In the genomic region with DNA sequence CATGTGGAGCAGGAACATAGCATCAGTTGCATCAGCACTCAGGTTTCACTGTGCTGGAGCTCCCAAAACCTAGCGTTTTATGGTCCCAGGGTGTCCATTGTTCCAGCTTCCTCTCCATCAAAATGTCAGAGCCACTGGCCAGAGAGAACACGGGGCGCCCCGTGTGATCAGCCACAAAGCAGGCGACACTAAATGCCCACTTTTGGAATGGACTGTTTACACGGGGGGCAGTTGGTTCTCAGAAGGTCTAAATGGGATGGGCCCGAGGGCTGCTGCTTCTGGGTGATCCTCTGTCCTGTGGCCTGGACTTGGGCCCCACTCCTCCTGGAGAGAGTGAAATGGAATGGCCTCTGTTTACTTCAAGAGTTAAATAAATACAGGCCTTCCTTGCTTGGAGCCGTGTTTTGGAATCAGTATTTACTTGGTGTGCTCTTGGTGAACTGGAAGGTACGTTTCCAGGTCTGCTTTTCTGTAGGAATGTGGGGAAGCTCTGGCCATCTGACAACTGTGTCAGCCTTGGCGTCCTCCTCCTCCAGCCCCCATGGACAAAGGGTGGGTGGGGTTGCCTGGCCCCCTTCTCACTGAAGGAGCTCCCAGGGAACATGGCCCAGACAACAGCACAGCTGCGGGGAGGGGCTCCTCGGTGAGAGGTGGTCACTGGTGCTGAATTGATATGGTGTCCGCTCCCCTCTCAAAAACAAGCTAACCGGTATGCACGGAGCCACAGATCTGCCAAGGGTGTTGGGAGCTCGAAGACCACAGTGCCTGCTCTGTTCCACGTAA, we compare ENCODE assay signal across 1 cellular context.
A peak's percentile ranks its signal among the peaks of the same experiment; 100 is the strongest.
TF ChIP-seq lines count a peak whose summit lies in the region.

No MANE protein-coding gene starts in this region.

TF ChIP-seq in HepG2, 621 proteins besides CTCF, POLR2A, EP300 and RAD21 (continued from another document):
- TF ChIP-seq, protein P1, sequence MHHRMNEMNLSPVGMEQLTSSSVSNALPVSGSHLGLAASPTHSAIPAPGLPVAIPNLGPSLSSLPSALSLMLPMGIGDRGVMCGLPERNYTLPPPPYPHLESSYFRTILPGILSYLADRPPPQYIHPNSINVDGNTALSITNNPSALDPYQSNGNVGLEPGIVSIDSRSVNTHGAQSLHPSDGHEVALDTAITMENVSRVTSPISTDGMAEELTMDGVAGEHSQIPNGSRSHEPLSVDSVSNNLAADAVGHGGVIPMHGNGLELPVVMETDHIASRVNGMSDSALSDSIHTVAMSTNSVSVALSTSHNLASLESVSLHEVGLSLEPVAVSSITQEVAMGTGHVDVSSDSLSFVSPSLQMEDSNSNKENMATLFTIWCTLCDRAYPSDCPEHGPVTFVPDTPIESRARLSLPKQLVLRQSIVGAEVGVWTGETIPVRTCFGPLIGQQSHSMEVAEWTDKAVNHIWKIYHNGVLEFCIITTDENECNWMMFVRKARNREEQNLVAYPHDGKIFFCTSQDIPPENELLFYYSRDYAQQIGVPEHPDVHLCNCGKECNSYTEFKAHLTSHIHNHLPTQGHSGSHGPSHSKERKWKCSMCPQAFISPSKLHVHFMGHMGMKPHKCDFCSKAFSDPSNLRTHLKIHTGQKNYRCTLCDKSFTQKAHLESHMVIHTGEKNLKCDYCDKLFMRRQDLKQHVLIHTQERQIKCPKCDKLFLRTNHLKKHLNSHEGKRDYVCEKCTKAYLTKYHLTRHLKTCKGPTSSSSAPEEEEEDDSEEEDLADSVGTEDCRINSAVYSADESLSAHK (CRISPR knock-in tag; IDR thresholded peaks at IDR 0.05; ENCODE audit: borderline replicate concordance), result no peak
- TF ChIP-seq CSRNP2 (CRISPR knock-in tag; conservative IDR thresholded peaks at IDR 0.05; ENCODE audit: low read depth) (no peak), SAP130 (CRISPR knock-in tag; IDR thresholded peaks at IDR 0.05; ENCODE audit: low read depth) (peak; percentile 82), AHR (CRISPR knock-in tag; IDR thresholded peaks at IDR 0.05) (no peak), KDM5B (CRISPR knock-in tag; IDR thresholded peaks at IDR 0.05; ENCODE audit: borderline replicate concordance) (no peak), ZBTB4 (CRISPR knock-in tag; IDR thresholded peaks at IDR 0.05; ENCODE audit: borderline replicate concordance) (no peak; the same call in 1 of the 2 replicates), BCL6 (CRISPR knock-in tag; IDR thresholded peaks at IDR 0.05) (peak; percentile 94), ZNF710 (CRISPR knock-in tag; IDR thresholded peaks at IDR 0.05; ENCODE audit: borderline replicate concordance) (no peak), ONECUT2 (CRISPR knock-in tag; IDR thresholded peaks at IDR 0.05) (no peak), ZNF83 (CRISPR knock-in tag; IDR thresholded peaks at IDR 0.05; ENCODE audit: borderline replicate concordance) (no peak), NCOA5 (CRISPR knock-in tag; IDR thresholded peaks at IDR 0.05) (no peak), MAX (IDR thresholded peaks at IDR 0.05) (no peak; the same call in 1 of the 2 replicates), THYN1 (CRISPR knock-in tag; IDR thresholded peaks at IDR 0.05; ENCODE audit: borderline replicate concordance, low read depth) (no peak), KDM6A (CRISPR knock-in tag; IDR thresholded peaks at IDR 0.05; ENCODE audit: low read depth) (peak; percentile 74), ZNF451 (CRISPR knock-in tag; IDR thresholded peaks at IDR 0.05) (0 out of 2 replicates have a peak, but pooled peaks have one; percentile 45), ZNF746 (CRISPR knock-in tag; IDR thresholded peaks at IDR 0.05) (0 out of 2 replicates have a peak, but pooled peaks have one; percentile 37), ZNF772 (CRISPR knock-in tag; IDR thresholded peaks at IDR 0.05) (no peak), NFIB (CRISPR knock-in tag; IDR thresholded peaks at IDR 0.05; ENCODE audit: borderline replicate concordance) (no peak), ERF (CRISPR knock-in tag; IDR thresholded peaks at IDR 0.05) (0 out of 2 replicates have a peak, but pooled peaks have one; percentile 39), HHEX (CRISPR knock-in tag; IDR thresholded peaks at IDR 0.05) (no peak), POLR2G (IDR thresholded peaks at IDR 0.05; ENCODE audit: low read depth, low read length) (peak; percentile 64), NBN (conservative IDR thresholded peaks at IDR 0.05) (no peak)
- TF ChIP-seq, protein P2, sequence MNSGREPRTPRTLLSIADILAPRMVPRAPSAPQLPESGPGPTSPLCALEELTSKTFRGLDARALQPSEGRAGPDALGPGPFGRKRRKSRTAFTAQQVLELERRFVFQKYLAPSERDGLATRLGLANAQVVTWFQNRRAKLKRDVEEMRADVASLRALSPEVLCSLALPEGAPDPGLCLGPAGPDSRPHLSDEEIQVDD (CRISPR knock-in tag; IDR thresholded peaks at IDR 0.05; ENCODE audit: borderline replicate concordance), result no peak
- TF ChIP-seq, protein P3, sequence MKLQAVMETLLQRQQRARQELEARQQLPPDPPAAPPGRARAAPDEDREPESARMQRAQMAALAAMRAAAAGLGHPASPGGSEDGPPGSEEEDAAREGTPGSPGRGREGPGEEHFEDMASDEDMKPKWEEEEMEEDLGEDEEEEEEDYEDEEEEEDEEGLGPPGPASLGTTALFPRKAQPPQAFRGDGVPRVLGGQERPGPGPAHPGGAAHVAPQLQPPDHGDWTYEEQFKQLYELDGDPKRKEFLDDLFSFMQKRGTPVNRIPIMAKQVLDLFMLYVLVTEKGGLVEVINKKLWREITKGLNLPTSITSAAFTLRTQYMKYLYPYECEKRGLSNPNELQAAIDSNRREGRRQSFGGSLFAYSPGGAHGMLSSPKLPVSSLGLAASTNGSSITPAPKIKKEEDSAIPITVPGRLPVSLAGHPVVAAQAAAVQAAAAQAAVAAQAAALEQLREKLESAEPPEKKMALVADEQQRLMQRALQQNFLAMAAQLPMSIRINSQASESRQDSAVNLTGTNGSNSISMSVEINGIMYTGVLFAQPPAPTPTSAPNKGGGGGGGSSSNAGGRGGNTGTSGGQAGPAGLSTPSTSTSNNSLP (IDR thresholded peaks at IDR 0.05; ENCODE audit: low read depth, low read length), result no peak
- TF ChIP-seq, protein P4, sequence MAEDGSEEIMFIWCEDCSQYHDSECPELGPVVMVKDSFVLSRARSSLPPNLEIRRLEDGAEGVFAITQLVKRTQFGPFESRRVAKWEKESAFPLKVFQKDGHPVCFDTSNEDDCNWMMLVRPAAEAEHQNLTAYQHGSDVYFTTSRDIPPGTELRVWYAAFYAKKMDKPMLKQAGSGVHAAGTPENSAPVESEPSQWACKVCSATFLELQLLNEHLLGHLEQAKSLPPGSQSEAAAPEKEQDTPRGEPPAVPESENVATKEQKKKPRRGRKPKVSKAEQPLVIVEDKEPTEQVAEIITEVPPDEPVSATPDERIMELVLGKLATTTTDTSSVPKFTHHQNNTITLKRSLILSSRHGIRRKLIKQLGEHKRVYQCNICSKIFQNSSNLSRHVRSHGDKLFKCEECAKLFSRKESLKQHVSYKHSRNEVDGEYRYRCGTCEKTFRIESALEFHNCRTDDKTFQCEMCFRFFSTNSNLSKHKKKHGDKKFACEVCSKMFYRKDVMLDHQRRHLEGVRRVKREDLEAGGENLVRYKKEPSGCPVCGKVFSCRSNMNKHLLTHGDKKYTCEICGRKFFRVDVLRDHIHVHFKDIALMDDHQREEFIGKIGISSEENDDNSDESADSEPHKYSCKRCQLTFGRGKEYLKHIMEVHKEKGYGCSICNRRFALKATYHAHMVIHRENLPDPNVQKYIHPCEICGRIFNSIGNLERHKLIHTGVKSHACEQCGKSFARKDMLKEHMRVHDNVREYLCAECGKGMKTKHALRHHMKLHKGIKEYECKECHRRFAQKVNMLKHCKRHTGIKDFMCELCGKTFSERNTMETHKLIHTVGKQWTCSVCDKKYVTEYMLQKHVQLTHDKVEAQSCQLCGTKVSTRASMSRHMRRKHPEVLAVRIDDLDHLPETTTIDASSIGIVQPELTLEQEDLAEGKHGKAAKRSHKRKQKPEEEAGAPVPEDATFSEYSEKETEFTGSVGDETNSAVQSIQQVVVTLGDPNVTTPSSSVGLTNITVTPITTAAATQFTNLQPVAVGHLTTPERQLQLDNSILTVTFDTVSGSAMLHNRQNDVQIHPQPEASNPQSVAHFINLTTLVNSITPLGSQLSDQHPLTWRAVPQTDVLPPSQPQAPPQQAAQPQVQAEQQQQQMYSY (CRISPR knock-in tag; IDR thresholded peaks at IDR 0.05), result peak; percentile 83
